In the genomic region with DNA sequence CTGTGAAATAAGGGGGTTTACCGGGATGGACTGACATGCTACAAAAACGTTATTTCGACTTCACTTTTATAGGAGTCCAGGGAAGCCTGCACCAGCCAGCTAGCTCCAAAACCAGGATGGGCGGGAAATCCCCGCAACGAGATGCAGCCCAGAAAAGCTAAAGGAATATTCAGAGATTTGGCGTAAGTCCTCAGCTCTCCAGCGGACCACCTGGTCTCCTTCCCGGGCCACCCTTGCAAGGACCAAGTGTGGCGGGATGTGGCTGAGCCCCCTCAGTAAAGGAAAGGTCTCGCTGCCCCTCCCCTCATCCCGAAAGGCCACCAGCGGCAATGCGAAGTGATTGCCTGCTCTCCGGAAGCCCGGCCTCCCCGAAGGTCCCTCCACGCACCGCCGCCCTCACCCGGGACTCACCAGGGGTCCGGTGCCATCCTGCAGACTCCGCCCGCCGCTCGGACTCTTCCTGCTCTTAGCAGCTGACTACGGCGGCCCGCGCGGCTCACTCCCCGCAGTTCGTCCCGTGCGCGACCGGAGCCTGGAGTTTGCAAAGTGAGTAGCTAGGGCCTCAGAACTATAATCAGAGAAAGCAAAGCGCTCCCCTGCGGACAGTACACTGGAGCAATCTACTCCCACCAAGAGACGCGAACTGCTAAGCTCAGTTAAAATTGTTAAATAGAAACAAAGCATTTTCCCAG, we compare ENCODE assay signal across 8 cellular contexts. TPM values are rescaled to one million over a fixed set of nuclear protein-coding genes. Genes with fewer than 3 reads are reported as not detected.
DNase-seq lines count a peak whose midpoint lies in the region; ATAC-seq and TF ChIP-seq lines count a peak whose summit lies in the region.

A gene with protein sequence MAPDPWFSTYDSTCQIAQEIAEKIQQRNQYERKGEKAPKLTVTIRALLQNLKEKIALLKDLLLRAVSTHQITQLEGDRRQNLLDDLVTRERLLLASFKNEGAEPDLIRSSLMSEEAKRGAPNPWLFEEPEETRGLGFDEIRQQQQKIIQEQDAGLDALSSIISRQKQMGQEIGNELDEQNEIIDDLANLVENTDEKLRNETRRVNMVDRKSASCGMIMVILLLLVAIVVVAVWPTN (minus strand): TSS at position 440 of the 692 bp plus-strand sequence. CDS start 12 bp downstream, at position 428.

- POLR2A ChIA-PET in OCI-LY7 (lab: Charles Lee): interaction anchor here (0.6 to 0.8 kb wide), 2 partner anchors 9 to 21 kb away, joined by 3 to 5 read pairs; no protein-coding TSS in a partner anchor

- peaks cover 20% of the 10 kb centered on the region; the same call in 1 of the 2 replicates for H3K79me2 ChIP-seq in OCI-LY7 (ENCODE audit: insufficient read depth, low read depth, low read length)

- peak; percentile 34 to 89 (median 76) for DNase-seq in C1 segment of cervical spinal cord (lab: John Stamatoyannopoulos, UW)
- DNase-seq in OCI-LY7 (ENCODE audit: low spot score): peak; percentile 91
- peak; percentile 93 for DNase-seq in activated CD8-positive, alpha-beta memory T cell treated with anti-CD3 and anti-CD28 coated beads, Interleukin-2, amount 50 U/mL, for 48 hours
- DNase-seq in epidermal melanocyte (ENCODE audit: insufficient read length, low spot score): peak; percentile 73
- DNase-seq in stimulated activated CD8-positive, alpha-beta memory T cell treated with anti-CD3 and anti-CD28 coated beads, Interleukin-2, amount 100 ng/mL, for 48 hours (ENCODE audit: low read depth in 2 of 2): peak; percentile 75 to 83

- peak within 1 kb of the TSS; percentile 79 for H2AFZ ChIP-seq in OCI-LY7 (ENCODE audit: low read length)

- no peaks in the 10 kb centered on the region for H4K20me1 ChIP-seq in OCI-LY7 (ENCODE audit: insufficient read depth, low read length)

- CTCF ChIA-PET in OCI-LY7 (lab: Charles Lee; ENCODE audit: unreplicated experiment): interaction anchor here (0.7 kb wide), 1 partner anchor 1835 kb away, joined by 4 read pairs; no protein-coding TSS in a partner anchor

- no peaks in the 10 kb centered on the region for H3K27me3 ChIP-seq in mononuclear cell (ENCODE audit: insufficient read depth, low read length)

- no peaks in the 10 kb centered on the region for H3K9me2 ChIP-seq in OCI-LY7 (ENCODE audit: insufficient read depth, low read length)

- peak within 1 kb of the TSS; percentile 97 for H3K4me2 ChIP-seq in OCI-LY7 (ENCODE audit: low read length)

- no peaks in the 10 kb centered on the region for H3K36me3 ChIP-seq in OCI-LY7 (ENCODE audit: insufficient read depth, low read length)

- H3K9me3 ChIP-seq in OCI-LY7 (ENCODE audit: low read length) (no peaks in the 10 kb centered on the region), mononuclear cell (ENCODE audit: low read depth, low read length) (no peaks in the 10 kb centered on the region)

- peak; percentile 51 for TF ChIP-seq CTCF in OCI-LY7 (conservative IDR thresholded peaks at IDR 0.05; ENCODE audit: low read length)

- intact Hi-C loops in OCI-LY7 (cut with micrococcal nuclease; ENCODE audit: unreplicated experiment): loop anchor here (5.0 kb wide), 1 partner anchor 152 kb away; no protein-coding TSS in a partner anchor

- H3K27ac ChIP-seq in OCI-LY7 (ENCODE audit: low read depth, low read length, poor library complexity, severe bottlenecking): peak within 1 kb of the TSS; percentile 23

- peak within 1 kb of the TSS; percentile 96 for H3K4me3 ChIP-seq in OCI-LY7 (ENCODE audit: low read depth, low read length, poor library complexity, severe bottlenecking)
- peak within 1 kb of the TSS; percentile 65 for H3K4me3 ChIP-seq in mononuclear cell (ENCODE audit: low read length)

- no TSS peak for BruUV-seq in OCI-LY7 (replicated peaks; lab: Mats Ljungman, UMichigan)

- peak; percentile 85 for ATAC-seq in GM19324 (IDR thresholded peaks at IDR 0.05; ENCODE audit: low FRiP score, unreplicated experiment)
- peak; percentile 76 for ATAC-seq in HG03521 (IDR thresholded peaks at IDR 0.05; ENCODE audit: unreplicated experiment)

- peaks cover 10% of the 10 kb centered on the region for H3K4me1 ChIP-seq in OCI-LY7 (ENCODE audit: insufficient read depth, low read length, poor library complexity, severe bottlenecking)
- H3K4me1 ChIP-seq in mononuclear cell (ENCODE audit: insufficient read depth, low read length): peaks cover 26% of the 10 kb centered on the region

RNA-seq across cellular contexts. Expression of the gene that starts here (rescaled TPM):
- 69.0 and 88.1 TPM in 2 replicates for total RNA-seq in OCI-LY7 (2014; rRNA removed; shearing (Covaris generic))
- total RNA-seq in OCI-LY7 (2022) (56.7 and 65.0 TPM in 2 replicates), mononuclear cell (67.8 TPM)

Comparison
In these comparisons a context has a peak if more than half of its experiments do, and no peak if none do; other contexts are left out.
1. Peak in every context shown above with its lines: DNase-seq, ATAC-seq, H3K4me3 ChIP-seq and H3K27ac ChIP-seq.